Comparison of ENCODE assay signal across 24 cellular contexts in genomic region chr17:34755981-34756669, GRCh38.
DNase-seq lines count a peak whose midpoint lies in the region; ATAC-seq and TF ChIP-seq lines count a peak whose summit lies in the region.
"Had no signal": no experiment of that assay in that cellular context is flagged by ENCODE, and none has a peak within 500 bp of the region (broad histone marks: within the 10 kb centered on the region; RNA-seq: fewer than 3 reads in every experiment).

No MANE protein-coding gene starts in this region.

- H3K27me3 Mint-ChIP-seq in GM23338 (ENCODE audit: insufficient read depth, low read depth, poor library complexity): peaks cover 10% of the 10 kb centered on the region
- H3K27me3 Mint-ChIP-seq in CD8-positive, alpha-beta T cell (ENCODE audit: low read depth): peaks cover 37% of the 10 kb centered on the region

- no peaks in the 10 kb centered on the region for H3K36me3 Mint-ChIP-seq in GM23338 (ENCODE audit: low read depth)
- H3K36me3 Mint-ChIP-seq in CD8-positive, alpha-beta T cell: no peaks in the 10 kb centered on the region
- H3K36me3 Mint-ChIP-seq: CD8-positive, alpha-beta memory T cell had no signal

- no peak overlapping the region for H3K27ac Mint-ChIP-seq in GM23338
- no peak overlapping the region for H3K27ac Mint-ChIP-seq in CD8-positive, alpha-beta T cell
- H3K27ac Mint-ChIP-seq: HFFc6 had no signal

- intact Hi-C loops in CD8-positive, alpha-beta T cell (cut with DNase I, micrococcal nuclease): no loop called here

- H3K27me3 ChIP-seq in GM23338 (ENCODE audit: insufficient read depth) (no peaks in the 10 kb centered on the region), osteoblast (ENCODE audit: insufficient read depth, low read length) (no peaks in the 10 kb centered on the region)
- peaks cover 3% of the 10 kb centered on the region for H3K27me3 ChIP-seq in CD8-positive, alpha-beta T cell (ENCODE audit: insufficient read depth, low read length)
- H3K27me3 ChIP-seq: BLaER1, MG63 had no signal

- DNase-seq in GM23338 (ENCODE audit: low spot score) (no peak), NCI-H69 (lab: John Stamatoyannopoulos, UW) (peak; percentile 43), mesenteric fat pad (ENCODE audit: low spot score) (peak; percentile 47), retina (peak; percentile 61), osteoblast (ENCODE audit: insufficient read length, low spot score, missing footprints) (no peak)
- DNase-seq in CD8-positive, alpha-beta T cell: no peak
- DNase-seq in activated T-cell treated with anti-CD3 and anti-CD28 coated beads, Interleukin-2, amount 50 U/mL, for 48 hours: no peak
- DNase-seq: CD8-positive, alpha-beta memory T cell; DMS53; HFFc6; IMR-90; NCI-H1048; NCI-H1436 treated with DMSO at 0.1 percent for 48 hours; NCI-H2029; NCI-H2171; NCI-H526 treated with DMSO at 0.1 percent for 48 hours; OCI-M1; SIG-M5 had no signal

- H4K20me1 ChIP-seq in GM23338 (replicated peaks; ENCODE audit: insufficient read depth) (no peaks in the 10 kb centered on the region; the same call in 1 of the 2 replicates), osteoblast (ENCODE audit: insufficient read depth, low read length) (no peaks in the 10 kb centered on the region)
- H4K20me1 ChIP-seq: BLaER1 had no signal

- POLR2A ChIA-PET in CD8-positive, alpha-beta T cell (lab: Charles Lee): no interaction called here

- H3K4me3 Mint-ChIP-seq in GM23338: no peak overlapping the region
- H3K4me3 Mint-ChIP-seq in CD8-positive, alpha-beta T cell: no peak overlapping the region
- H3K4me3 Mint-ChIP-seq: CD8-positive, alpha-beta memory T cell; HFFc6 had no signal

- no peaks in the 10 kb centered on the region for H3F3A ChIP-seq in GM23338 (replicated peaks; ENCODE audit: low read depth)

- no peaks in the 10 kb centered on the region for H3K9me2 ChIP-seq in GM23338 (ENCODE audit: insufficient read depth)

- peaks cover 15% of the 10 kb centered on the region for H3K4me1 Mint-ChIP-seq in GM23338
- H3K4me1 Mint-ChIP-seq in CD8-positive, alpha-beta T cell (ENCODE audit: low read depth): no peaks in the 10 kb centered on the region
- H3K4me1 Mint-ChIP-seq: CD8-positive, alpha-beta memory T cell had no signal

- no peaks in the 10 kb centered on the region for H3K36me3 ChIP-seq in GM23338 (ENCODE audit: insufficient read depth)
- no peaks in the 10 kb centered on the region for H3K36me3 ChIP-seq in CD8-positive, alpha-beta T cell (ENCODE audit: insufficient read depth, low read length)
- H3K36me3 ChIP-seq in osteoblast (ENCODE audit: insufficient read depth, low read length): no peaks in the 10 kb centered on the region
- H3K36me3 ChIP-seq: BLaER1, MG63 had no signal

- no peak overlapping the region for H3K27ac ChIP-seq in GM23338 (ENCODE audit: low read depth)
- no peak overlapping the region for H3K27ac ChIP-seq in CD8-positive, alpha-beta T cell (ENCODE audit: low read depth, low read length)
- H3K27ac ChIP-seq in osteoblast (ENCODE audit: low read depth, low read length): no peak overlapping the region
- H3K27ac ChIP-seq: A549, BLaER1, GM23248 had no signal

- TF ChIP-seq CTCF in GM23338 (conservative IDR thresholded peaks at IDR 0.05; ENCODE audit: low read depth in 2 of 2) (no peak), osteoblast (IDR thresholded peaks at IDR 0.05; ENCODE audit: extremely low read depth, low read depth, low read length) (no peak)
- no peak for TF ChIP-seq CTCF in CD8-positive, alpha-beta T cell (IDR thresholded peaks at IDR 0.05)

- ATAC-seq in GM23338: peak; percentile 60
- no peak for ATAC-seq in CD8-positive, alpha-beta T cell
- ATAC-seq: A549, GM12878, SK-N-SH treated with all-trans-retinoic acid at 6 μM for 48 hours had no signal

- CTCF ChIA-PET in CD8-positive, alpha-beta T cell (lab: Charles Lee): no interaction called here

- no peaks in the 10 kb centered on the region; the same call in 1 of the 2 replicates for H3K4me1 ChIP-seq in GM23338 (ENCODE audit: insufficient read depth)
- no peaks in the 10 kb centered on the region for H3K4me1 ChIP-seq in CD8-positive, alpha-beta T cell (ENCODE audit: insufficient read depth, low read length)
- no peaks in the 10 kb centered on the region for H3K4me1 ChIP-seq in osteoblast (ENCODE audit: insufficient read depth, low read length)
- H3K4me1 ChIP-seq: A549, BLaER1 had no signal

- H3K4me2 ChIP-seq in GM23338 (no peak overlapping the region), osteoblast (ENCODE audit: insufficient read depth, low read length) (no peak overlapping the region)
- H3K4me2 ChIP-seq: A549, BLaER1 had no signal

- H3K79me2 ChIP-seq in GM23338 (replicated peaks; ENCODE audit: insufficient read depth) (no peaks in the 10 kb centered on the region), osteoblast (ENCODE audit: insufficient read depth, low read length) (no peaks in the 10 kb centered on the region)

- H3K4me3 ChIP-seq in GM23338: no peak overlapping the region
- no peak overlapping the region for H3K4me3 ChIP-seq in CD8-positive, alpha-beta T cell (ENCODE audit: low read depth, low read length)
- H3K4me3 ChIP-seq in osteoblast (ENCODE audit: insufficient read depth, low read length): no peak overlapping the region
- H3K4me3 ChIP-seq: A549, BLaER1, GM12878, GM23248, MG63 had no signal

- H3K9me3 Mint-ChIP-seq in GM23338: no peaks in the 10 kb centered on the region
- no peaks in the 10 kb centered on the region for H3K9me3 Mint-ChIP-seq in CD8-positive, alpha-beta T cell
- H3K9me3 Mint-ChIP-seq: CD8-positive, alpha-beta memory T cell had no signal

- no peaks in the 10 kb centered on the region for H3K9me3 ChIP-seq in CD8-positive, alpha-beta T cell (ENCODE audit: low read length)
- H3K9me3 ChIP-seq in osteoblast (ENCODE audit: low read depth, low read length): no peaks in the 10 kb centered on the region
- H3K9me3 ChIP-seq: A549, BLaER1, MG63 had no signal

- H2AFZ ChIP-seq in GM23338 (no peak overlapping the region; the same call in 1 of the 2 replicates), osteoblast (ENCODE audit: low read length) (no peak overlapping the region)
- H2AFZ ChIP-seq: GM23248 had no signal

TF ChIP-seq in GM23338, 12 proteins besides CTCF, POLR2A, EP300 and RAD21 (continues in another document):
- TF ChIP-seq NANOG (IDR thresholded peaks at IDR 0.05; ENCODE audit: borderline replicate concordance): no peak
- no peak for TF ChIP-seq ZNF331 (CRISPR knock-in tag; IDR thresholded peaks at IDR 0.05; ENCODE audit: low read depth)
- no peak for TF ChIP-seq ZNF114 (CRISPR knock-in tag; IDR thresholded peaks at IDR 0.05)
- no peak for TF ChIP-seq ETS1 (IDR thresholded peaks at IDR 0.05)
- no peak for TF ChIP-seq POLR2AphosphoS5 (IDR thresholded peaks at IDR 0.05; ENCODE audit: low read depth)
- TF ChIP-seq EZH2phosphoT487 (IDR thresholded peaks at IDR 0.05; ENCODE audit: unreplicated experiment): no peak

Comparison
In these comparisons a context has a peak if more than half of its experiments do, and no peak if none do; other contexts are left out.
1. DNase-seq: peak in NCI-H69 (single experiment), mesenteric fat pad (single experiment) and retina (single experiment); none in GM23338 (single experiment), CD8-positive, alpha-beta T cell (0 of 7), activated T-cell treated with anti-CD3 and anti-CD28 coated beads, Interleukin-2, amount 50 U/mL, for 48 hours (0 of 2) and osteoblast (single experiment).